Comparison of ENCODE assay signal across 8 cellular contexts in the genomic region with DNA sequence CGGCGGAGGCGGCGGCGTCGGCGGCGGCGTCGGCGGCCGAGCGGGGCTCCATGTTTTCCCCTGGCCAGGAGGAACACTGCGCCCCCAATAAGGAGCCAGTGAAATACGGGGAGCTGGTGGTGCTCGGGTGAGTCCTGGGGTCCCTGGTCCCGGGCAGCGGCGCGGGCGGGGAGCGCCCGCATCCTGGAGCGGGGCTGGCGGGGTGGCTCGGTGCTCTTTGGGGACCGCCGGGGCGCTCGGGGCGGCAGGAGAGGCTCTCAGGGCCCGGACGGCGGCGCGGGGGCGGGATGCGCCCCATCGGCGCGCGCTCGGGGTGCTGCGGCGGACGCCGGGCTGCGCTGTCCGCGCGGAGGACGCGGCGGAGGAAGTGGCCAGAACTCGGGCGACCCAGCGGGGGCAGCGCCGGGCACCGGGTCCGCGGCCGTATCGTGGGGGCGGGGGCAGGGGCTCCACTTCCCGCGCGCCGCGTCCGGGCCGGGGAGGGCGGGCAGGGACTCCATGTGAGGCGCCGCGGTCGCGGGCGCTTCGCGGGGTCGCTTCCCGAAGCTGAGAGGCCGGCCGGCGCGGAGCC. TPM values are rescaled to one million over a fixed set of nuclear protein-coding genes. Genes with fewer than 3 reads are reported as not detected.
DNase-seq lines count a peak whose midpoint lies in the region; ATAC-seq and TF ChIP-seq lines count a peak whose summit lies in the region.

No MANE protein-coding gene starts in this region.

- intact Hi-C loops in left colon (cut with DNase I, micrococcal nuclease) = no loop called here

- DNase-seq in G401 (ENCODE audit: low spot score) (peak; percentile 20), HAP-1 (ENCODE audit: low spot score in 2 of 2) (peak in 1 of 2 experiments; percentile 32), RKO (ENCODE audit: low spot score) (peak; percentile 2), cardiac fibroblast (ENCODE audit: low read depth in 2 of 2) (peak in 1 of 2 donors; percentile 17), left colon (peak in 1 of 2 donors; percentile 49), GDM1 (lab: John Stamatoyannopoulos, UW) (no peak), dedifferentiated amniotic fluid mesenchymal stem cell (ENCODE audit: extremely low spot score) (no peak)
- peak in 2 of 3 experiments; percentile 8 to 19 for DNase-seq in stimulated activated CD4-positive, alpha-beta T cell treated with anti-CD3 and anti-CD28 coated beads, TNF-alpha, amount 100 ng/mL, for 4 hours (ENCODE audit: low read depth in 3 of 3)

- no peaks in the 10 kb centered on the region for H3K36me3 ChIP-seq in HAP-1 (replicated peaks)

- peaks cover 3% of the 10 kb centered on the region for H3K4me1 ChIP-seq in HAP-1

- in situ Hi-C loops in G401 (cut with HindIII; ENCODE audit: low sequenced_read_pairs) (no loop called here), HAP-1 (cut with MboI; ENCODE audit: low sequenced_read_pairs) (no loop called here)

- no peaks in the 10 kb centered on the region for H3K9me3 ChIP-seq in HAP-1

- H3K27me3 ChIP-seq in HAP-1 (ENCODE audit: low read depth) = no peaks in the 10 kb centered on the region

- no peak for TF ChIP-seq CTCF in cardiac fibroblast (IDR thresholded peaks at IDR 0.05; ENCODE audit: low read depth, low read length)

- peak overlapping the region; percentile 59 for H3K4me3 ChIP-seq in HAP-1
- H3K4me3 ChIP-seq in cardiac fibroblast (replicated peaks in 1 of 2; ENCODE audit: low read depth in 2 of 2, low read length in 2 of 2) = peak overlapping the region; percentile 60 to 80

- ATAC-seq in left colon = peak; percentile 21

RNA-seq across cellular contexts. Expression of a gene that starts 0.5 kb away (rescaled TPM):
- under 0.01 and 0.10 TPM in 2 replicates for total RNA-seq in G401 (2014; rRNA removed; shearing (Covaris generic))
- total RNA-seq in left colon = 10 to 100 TPM; 12.2 to 22.7 TPM

Comparison
In these comparisons a context has a peak if more than half of its experiments do, and no peak if none do; other contexts are left out.
1. DNase-seq: peak in G401 (single experiment), RKO (single experiment) and stimulated activated CD4-positive, alpha-beta T cell treated with anti-CD3 and anti-CD28 coated beads, TNF-alpha, amount 100 ng/mL, for 4 hours (2 of 3); none in GDM1 (single experiment) and dedifferentiated amniotic fluid mesenchymal stem cell (single experiment).
2. RNA of a gene that starts 0.5 kb away (total RNA-seq): 12.2 to 22.7 TPM in left colon; under 0.01 to 0.10 TPM in G401; every median in the first group is over 10 times any median in the second.